Comparison of ENCODE assay signal across 9 cellular contexts in the genomic region with DNA sequence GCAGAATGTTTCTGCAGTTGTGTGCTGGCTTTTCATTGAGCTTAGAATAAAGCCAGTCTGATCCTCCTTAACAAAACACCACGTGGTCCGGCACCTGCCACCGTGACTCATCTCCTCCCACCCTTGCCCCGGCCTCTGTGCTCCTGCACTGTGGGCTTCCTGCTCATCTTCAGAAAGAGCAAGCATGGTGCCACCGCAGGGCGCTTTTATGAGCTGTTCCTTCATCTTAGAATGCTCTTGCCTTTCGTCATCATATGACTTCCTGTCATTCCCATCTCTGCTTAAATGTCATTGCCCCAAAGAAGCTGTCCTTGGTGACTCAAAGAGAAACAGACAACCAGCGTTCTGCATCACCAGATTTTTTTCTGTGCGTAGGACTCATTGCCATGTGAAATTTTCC.
DNase-seq lines count a peak whose midpoint lies in the region; TF ChIP-seq lines count a peak whose summit lies in the region.
"Had no signal": no experiment of that assay in that cellular context is flagged by ENCODE, and none has a peak within 500 bp of the region (broad histone marks: within the 10 kb centered on the region; RNA-seq: fewer than 3 reads in every experiment).

No MANE protein-coding gene starts in this region.

- TF ChIP-seq CTCF in MCF 10A (IDR thresholded peaks at IDR 0.05; ENCODE audit: unreplicated experiment) (no peak), mammary epithelial cell (conservative IDR thresholded peaks at IDR 0.05 in 1 of 2, IDR thresholded peaks at IDR 0.05 in 1 of 2; ENCODE audit: extremely low read depth in 1 of 2, insufficient read depth in 1 of 2, low read depth in 1 of 2, low read length in 2 of 2) (no peak)

- H3K4me1 Mint-ChIP-seq in MCF 10A (ENCODE audit: insufficient read depth, unreplicated experiment) = peaks cover 11% of the 10 kb centered on the region

- no peaks in the 10 kb centered on the region for H3K9me3 Mint-ChIP-seq in MCF 10A (ENCODE audit: unreplicated experiment)

- no peaks in the 10 kb centered on the region for H3K9me3 ChIP-seq in mammary epithelial cell (replicated peaks; ENCODE audit: insufficient read depth, low read length)
- H3K9me3 ChIP-seq: BLaER1 had no signal

- no peak overlapping the region for H2AFZ ChIP-seq in mammary epithelial cell (ENCODE audit: low read depth, low read length)

- DNase-seq in MCF 10A (ENCODE audit: unreplicated experiment) (peak; percentile 45), mammary epithelial cell (no peak), SIG-M5 treated with dmso at 0.1 percent for 504 hours (lab: John Stamatoyannopoulos, UW; ENCODE audit: unreplicated experiment) (peak; percentile 32), middle frontal gyrus (ENCODE audit: extremely low spot score, low spot score) (no peak), NCI-H226 (no peak), GM19240 (ENCODE audit: insufficient read length, low spot score) (no peak)
- DNase-seq in activated naive CD4-positive, alpha-beta T cell treated with anti-CD3 and anti-CD28 coated beads, Interleukin-2, amount 50 U/mL, for 16 hours = peak; percentile 87
- peak; percentile 90 for DNase-seq in stimulated activated CD4-positive, alpha-beta T cell treated with anti-CD3 and anti-CD28 coated beads, Interleukin-15, amount 100 ng/mL, for 24 hours

- no peaks in the 10 kb centered on the region for H3K36me3 ChIP-seq in mammary epithelial cell (ENCODE audit: insufficient read depth, low read length)
- H3K36me3 ChIP-seq: BLaER1 had no signal

- no peak overlapping the region for H3K4me2 ChIP-seq in mammary epithelial cell (ENCODE audit: insufficient read depth, low read depth, low read length)
- H3K4me2 ChIP-seq: BLaER1 had no signal

- no peaks in the 10 kb centered on the region for H3K27me3 ChIP-seq in mammary epithelial cell (ENCODE audit: insufficient read depth, low read length)
- H3K27me3 ChIP-seq: BLaER1 had no signal

- intact Hi-C loops in MCF 10A (cut with micrococcal nuclease) = loop anchor here (5.0 to 10.0 kb wide), 4 partner anchors 298 to 1211 kb away; a partner anchor contains a TSS
- intact Hi-C loops in mammary epithelial cell (cut with micrococcal nuclease) = loop anchor here (5.0 kb wide), 1 partner anchor 506 kb away; no protein-coding TSS in a partner anchor

- no peaks in the 10 kb centered on the region for H3K4me1 ChIP-seq in mammary epithelial cell (ENCODE audit: insufficient read depth, low read length)
- H3K4me1 ChIP-seq: BLaER1 had no signal

- no peak overlapping the region for H3K4me3 ChIP-seq in mammary epithelial cell (replicated peaks in 1 of 3; ENCODE audit: insufficient read depth in 1 of 3, low read depth in 2 of 3, low read length in 3 of 3)
- H3K4me3 ChIP-seq: BLaER1 had no signal

- POLR2A ChIA-PET in MCF 10A (lab: Yijun Ruan, JAX) = interaction anchor here (0.6 to 1.2 kb wide), 4 partner anchors 15 to 1023 kb away, joined by 3 to 4 read pairs (median 3); no protein-coding TSS in a partner anchor

- H3K79me2 ChIP-seq in mammary epithelial cell (ENCODE audit: insufficient read depth, low read length) = no peaks in the 10 kb centered on the region

- in situ Hi-C loops in mammary epithelial cell (cut with MboI; ENCODE audit: low sequenced_read_pairs in 2 of 2) = no loop called here

- H3K27me3 Mint-ChIP-seq in MCF 10A (ENCODE audit: insufficient read depth, unreplicated experiment) = peaks cover 34% of the 10 kb centered on the region

- H3K36me3 Mint-ChIP-seq in MCF 10A (ENCODE audit: insufficient read depth, unreplicated experiment) = peaks cover 11% of the 10 kb centered on the region

- H3K27ac Mint-ChIP-seq in MCF 10A (ENCODE audit: low read depth, unreplicated experiment) = no peak overlapping the region

- CTCF ChIA-PET in MCF 10A (lab: Yijun Ruan, JAX) (interaction anchor here (0.5 to 8.7 kb wide), 39 partner anchors 9 to 1179 kb away, joined by 3 to 175 read pairs (median 4); a partner anchor contains a TSS), mammary epithelial cell (lab: Charles Lee; ENCODE audit: low non-redundant PET) (no interaction called here)

- H3K27ac ChIP-seq in mammary epithelial cell (ENCODE audit: insufficient read depth, low read depth, low read length) = no peak overlapping the region
- H3K27ac ChIP-seq: BLaER1 had no signal

- H4K20me1 ChIP-seq in mammary epithelial cell (ENCODE audit: insufficient read depth, low read length) = no peaks in the 10 kb centered on the region
- H4K20me1 ChIP-seq: BLaER1 had no signal

- H3K4me3 Mint-ChIP-seq in MCF 10A (ENCODE audit: unreplicated experiment) = no peak overlapping the region

- dilution Hi-C loops in mammary epithelial cell (cut with HindIII; ENCODE audit: low sequenced_read_pairs) = no loop called here

- WGBS in mammary epithelial cell (ENCODE audit: low coverage, missing lambda C conversion rate) = 85% methylated on average over 8 of the region's 9 CpGs

- H3K9ac ChIP-seq in mammary epithelial cell (ENCODE audit: insufficient read depth, low read length) = no peak overlapping the region
- H3K9ac ChIP-seq: BLaER1 had no signal

- BruUV-seq in MCF 10A (replicated peaks; lab: Mats Ljungman, UMichigan) (no TSS peak), mammary epithelial cell (replicated peaks; lab: Mats Ljungman, UMichigan) (no TSS peak)

Comparison
In these comparisons a context has a peak if more than half of its experiments do, and no peak if none do; other contexts are left out.
1. DNase-seq: peak in MCF 10A (single experiment), SIG-M5 treated with dmso at 0.1 percent for 504 hours (single experiment), activated naive CD4-positive, alpha-beta T cell treated with anti-CD3 and anti-CD28 coated beads, Interleukin-2, amount 50 U/mL, for 16 hours (single experiment) and stimulated activated CD4-positive, alpha-beta T cell treated with anti-CD3 and anti-CD28 coated beads, Interleukin-15, amount 100 ng/mL, for 24 hours (single experiment); none in mammary epithelial cell (single experiment), middle frontal gyrus (single experiment), NCI-H226 (single experiment) and GM19240 (single experiment).